In the genomic region with DNA sequence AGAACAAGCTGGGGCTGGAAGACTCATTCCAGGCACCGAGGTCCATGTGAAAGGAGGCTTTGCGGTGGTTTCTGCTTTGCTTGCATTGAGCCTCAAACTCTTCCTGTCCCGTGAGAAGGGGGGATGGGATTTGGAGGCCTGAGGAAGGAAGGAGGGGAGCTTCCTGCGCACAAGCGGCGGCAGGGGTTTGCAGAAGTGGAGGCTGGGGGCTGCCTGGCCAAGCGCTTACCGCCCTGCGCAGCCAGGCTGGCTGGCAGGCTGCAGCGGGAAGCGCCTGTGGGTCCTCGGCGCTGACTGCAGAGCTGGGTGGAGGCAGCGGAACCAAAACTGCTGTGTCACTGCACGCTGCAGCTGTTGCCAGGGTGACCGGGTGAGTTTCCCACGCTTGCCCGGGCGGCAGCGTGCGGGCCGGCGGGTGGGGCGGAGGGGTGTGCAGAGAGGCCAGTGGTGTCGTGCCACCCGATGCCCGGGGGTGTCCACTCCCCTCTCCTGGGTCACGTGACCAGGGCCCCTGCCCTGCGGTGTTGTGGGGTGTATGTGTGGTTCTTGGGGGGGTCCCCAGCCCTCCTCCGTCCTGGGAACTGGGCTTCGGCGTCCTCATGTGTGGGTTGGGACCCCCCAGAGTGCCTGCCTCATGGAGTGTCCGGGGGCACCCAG, we compare ENCODE assay signal across 8 cellular contexts.
DNase-seq lines count a peak whose midpoint lies in the region; ATAC-seq, FAIRE-seq and TF ChIP-seq lines count a peak whose summit lies in the region.

No MANE protein-coding gene starts in this region.

- peak; percentile 98 for DNase-seq in GDM1 (lab: John Stamatoyannopoulos, UW)
- peak; percentile 96 for DNase-seq in H7
- DNase-seq in NB4 (ENCODE audit: low read depth) = peak; percentile 98
- DNase-seq in T-helper 2 cell treated with Interferon-gamma antibody and Interleukin-4, amounts not matched to agents 5 μg/mL and 100 μg/mL, for 36 hours (ENCODE audit: low spot score) = peak; percentile 72
- DNase-seq in astrocyte (ENCODE audit: low read depth) = peak; percentile 85
- peak; percentile 81 to 82 for DNase-seq in hippocampal formation (lab: John Stamatoyannopoulos, UW)
- DNase-seq in sciatic nerve (ENCODE audit: low spot score) = peak; percentile 94
- no peak for DNase-seq in Caco-2

- H3K9me3 Mint-ChIP-seq in T-helper 2 cell treated with Interferon-gamma antibody and Interleukin-4, amounts not matched to agents 5 μg/mL and 100 μg/mL, for 36 hours = no peaks in the 10 kb centered on the region
- no peaks in the 10 kb centered on the region for H3K9me3 Mint-ChIP-seq in astrocyte (ENCODE audit: unreplicated experiment)
- no peaks in the 10 kb centered on the region for H3K9me3 Mint-ChIP-seq in Caco-2 (ENCODE audit: unreplicated experiment)

- no TSS peak for BruUV-seq in Caco-2 (replicated peaks; lab: Mats Ljungman, UMichigan)

- H3K4me1 Mint-ChIP-seq in T-helper 2 cell treated with Interferon-gamma antibody and Interleukin-4, amounts not matched to agents 5 μg/mL and 100 μg/mL, for 36 hours (ENCODE audit: low read depth) = peaks cover 25% of the 10 kb centered on the region
- H3K4me1 Mint-ChIP-seq in astrocyte (ENCODE audit: low read depth, unreplicated experiment) (peaks cover 4% of the 10 kb centered on the region), Caco-2 (ENCODE audit: low read depth, unreplicated experiment) (no peaks in the 10 kb centered on the region)

- peak overlapping the region; percentile 39 for H2AFZ ChIP-seq in astrocyte (ENCODE audit: low read depth, low read length)

- H3K79me2 ChIP-seq in astrocyte (ENCODE audit: insufficient read depth, low read length) = peaks cover 17% of the 10 kb centered on the region

- H3K4me1 ChIP-seq in astrocyte (ENCODE audit: insufficient read depth, low read length) (peaks cover 36% of the 10 kb centered on the region), Caco-2 (peaks cover 8% of the 10 kb centered on the region)

- no peaks in the 10 kb centered on the region for H3K36me3 Mint-ChIP-seq in T-helper 2 cell treated with Interferon-gamma antibody and Interleukin-4, amounts not matched to agents 5 μg/mL and 100 μg/mL, for 36 hours (ENCODE audit: low read depth)
- peaks cover 3% of the 10 kb centered on the region for H3K36me3 Mint-ChIP-seq in astrocyte (ENCODE audit: low read depth, unreplicated experiment)
- peaks cover 39% of the 10 kb centered on the region for H3K36me3 Mint-ChIP-seq in Caco-2 (ENCODE audit: insufficient read depth, unreplicated experiment)

- no peak for TF ChIP-seq CTCF in NB4 (IDR thresholded peaks at IDR 0.05; ENCODE audit: low read depth, low read length)
- TF ChIP-seq CTCF in astrocyte (IDR thresholded peaks at IDR 0.05; ENCODE audit: insufficient read depth, low read depth, low read length) = no peak
- no peak for TF ChIP-seq CTCF in Caco-2 (IDR thresholded peaks at IDR 0.05; ENCODE audit: insufficient read depth in 1 of 2, low read depth in 1 of 2, low read length in 1 of 2, severe bottlenecking in 1 of 2, unreplicated experiment in 1 of 2)

- H4K20me1 ChIP-seq in astrocyte (ENCODE audit: insufficient read depth, low read length) = peaks cover 70% of the 10 kb centered on the region

- no peaks in the 10 kb centered on the region for H3K27me3 Mint-ChIP-seq in T-helper 2 cell treated with Interferon-gamma antibody and Interleukin-4, amounts not matched to agents 5 μg/mL and 100 μg/mL, for 36 hours (ENCODE audit: low read depth)
- H3K27me3 Mint-ChIP-seq in astrocyte (ENCODE audit: low read depth, unreplicated experiment) (no peaks in the 10 kb centered on the region), Caco-2 (ENCODE audit: insufficient read depth, unreplicated experiment) (no peaks in the 10 kb centered on the region)

- FAIRE-seq in astrocyte (lab: Jason Lieb, UNC) = peak; percentile 39

- POLR2A ChIA-PET in Caco-2 (lab: Charles Lee) = no interaction called here

- peak overlapping the region; percentile 86 for H3K4me2 ChIP-seq in astrocyte (ENCODE audit: low read length)

- H3K9ac ChIP-seq in astrocyte (ENCODE audit: low read length) = peak overlapping the region; percentile 70

- no peaks in the 10 kb centered on the region for H3K36me3 ChIP-seq in H7 (replicated peaks; ENCODE audit: control insufficient read depth, insufficient read depth, low read length)
- no peaks in the 10 kb centered on the region for H3K36me3 ChIP-seq in astrocyte (ENCODE audit: insufficient read depth, low read length)
- H3K36me3 ChIP-seq in Caco-2 (ENCODE audit: control insufficient read depth, insufficient read depth, low read length) = peaks cover 1% of the 10 kb centered on the region; the same call in 1 of the 2 replicates

- H3K9me3 ChIP-seq in astrocyte (ENCODE audit: insufficient read depth, low read depth, low read length) (no peaks in the 10 kb centered on the region), Caco-2 (no peaks in the 10 kb centered on the region)

- peak overlapping the region; percentile 75 for H3K27ac ChIP-seq in astrocyte (ENCODE audit: low read depth, low read length)

- CTCF ChIA-PET in Caco-2 (lab: Charles Lee) = no interaction called here

- ATAC-seq in sciatic nerve = peak; percentile 86

- no peaks in the 10 kb centered on the region for H3K27me3 ChIP-seq in H7 (ENCODE audit: control insufficient read depth, insufficient read depth, low read length)
- no peaks in the 10 kb centered on the region for H3K27me3 ChIP-seq in astrocyte (ENCODE audit: insufficient read depth, low read length)
- H3K27me3 ChIP-seq in Caco-2 (replicated peaks; ENCODE audit: control insufficient read depth, insufficient read depth, low read length) = no peaks in the 10 kb centered on the region

- no peak for TF ChIP-seq POLR2A in NB4 (IDR thresholded peaks at IDR 0.05; ENCODE audit: extremely low read depth, insufficient read length)

- peak overlapping the region; percentile 76 for H3K27ac Mint-ChIP-seq in T-helper 2 cell treated with Interferon-gamma antibody and Interleukin-4, amounts not matched to agents 5 μg/mL and 100 μg/mL, for 36 hours
- H3K27ac Mint-ChIP-seq in astrocyte (ENCODE audit: unreplicated experiment) = peak overlapping the region; percentile 78
- no peak overlapping the region for H3K27ac Mint-ChIP-seq in Caco-2 (ENCODE audit: unreplicated experiment)

- peak overlapping the region; percentile 67 for H3K4me3 Mint-ChIP-seq in T-helper 2 cell treated with Interferon-gamma antibody and Interleukin-4, amounts not matched to agents 5 μg/mL and 100 μg/mL, for 36 hours
- H3K4me3 Mint-ChIP-seq in astrocyte (ENCODE audit: unreplicated experiment) (no peak overlapping the region), Caco-2 (ENCODE audit: unreplicated experiment) (no peak overlapping the region)

- no peak overlapping the region for H3K4me3 ChIP-seq in H7 (ENCODE audit: insufficient read depth, low read depth, low read length)
- H3K4me3 ChIP-seq in NB4 (ENCODE audit: low read depth, low read length) = peak overlapping the region; percentile 46
- peak overlapping the region; percentile 38 for H3K4me3 ChIP-seq in astrocyte (ENCODE audit: insufficient read depth, low read depth, low read length)
- H3K4me3 ChIP-seq in Caco-2 (ENCODE audit: low read depth, low read length) = no peak overlapping the region

- intact Hi-C loops in sciatic nerve (cut with DNase I) = no loop called here
- intact Hi-C loops in Caco-2 (cut with micrococcal nuclease; ENCODE audit: unreplicated experiment) = no loop called here

Comparison
In these comparisons a context has a peak if more than half of its experiments do, and no peak if none do; other contexts are left out.
1. DNase-seq: peak in GDM1 (single experiment), H7 (single experiment), NB4 (single experiment), T-helper 2 cell treated with Interferon-gamma antibody and Interleukin-4, amounts not matched to agents 5 μg/mL and 100 μg/mL, for 36 hours (single experiment), astrocyte (single experiment), hippocampal formation (2 of 2) and sciatic nerve (single experiment); none in Caco-2 (0 of 2).
2. H3K4me3 ChIP-seq: peak in NB4 (single experiment) and astrocyte (single experiment); none in H7 (single experiment) and Caco-2 (single experiment).